17 cellular contexts compared by ENCODE assay signal in genomic region chr10:132066812-132067211, GRCh38. TPM values are rescaled to one million over a fixed set of nuclear protein-coding genes. Genes with fewer than 3 reads are reported as not detected.
DNase-seq lines count a peak whose midpoint lies in the region; ATAC-seq, FAIRE-seq and TF ChIP-seq lines count a peak whose summit lies in the region.
"Had no signal": no experiment of that assay in that cellular context is flagged by ENCODE, and none has a peak within 500 bp of the region (broad histone marks: within the 10 kb centered on the region; RNA-seq: fewer than 3 reads in every experiment).

No MANE protein-coding gene starts in this region.

- peak overlapping the region in 1 of 2 experiments; percentile 31; a peak in 1 of 4 replicates for H4K8ac ChIP-seq in IMR-90 (ENCODE audit: low read depth in 2 of 2, low read length in 2 of 2)
- no peak overlapping the region for H4K8ac ChIP-seq in H1 (ENCODE audit: extremely low read depth, insufficient read depth, low read length)

- WGBS in IMR-90 (ENCODE audit: extremely low coverage in 2 of 2, insufficient read length in 1 of 2), 2 experiments, result 83% methylated on average over 6 of the region's 13 CpGs; no CpG with 5 or more reads in 1 of the 2 experiments
- WGBS in H1 (ENCODE audit: extremely low coverage in 1 of 2, insufficient coverage in 1 of 2, insufficient read length in 1 of 2, insufficient replicate concordance in 2 of 2, low coverage in 1 of 2, low lambda C conversion rate in 2 of 2, missing lambda C conversion rate in 1 of 2), 2 experiments, result 83% methylated on average over 13 of the region's 13 CpGs; no CpG with 5 or more reads in 1 of the 2 experiments

- no peak for ATAC-seq in IMR-90 (ENCODE audit: low read depth)
- ATAC-seq: naive thymus-derived CD8-positive, alpha-beta T cell had no signal

- DNase-seq in IMR-90 (no peak), H1 (ENCODE audit: low read depth in 1 of 2, low spot score in 2 of 2) (no peak), osteoblast (ENCODE audit: insufficient read length, low spot score, missing footprints) (no peak), NOMO-1 treated with DMSO at 0.1 percent for 48 hours (lab: John Stamatoyannopoulos, UW; ENCODE audit: unreplicated experiment) (no peak), RCC 7860 (ENCODE audit: low spot score) (no peak), HEK293T (ENCODE audit: extremely low spot score) (no peak)
- no peak for DNase-seq in stimulated activated naive CD4-positive, alpha-beta T cell (lab: John Stamatoyannopoulos, UW)
- DNase-seq: activated effector memory CD4-positive, alpha-beta T cell treated with Interleukin-2 at 50 U/mL for 16 hours; colonic mucosa; left ventricle myocardium superior; naive thymus-derived CD8-positive, alpha-beta T cell; NCI-H1694 treated with DMSO at 0.1 percent for 48 hours; NCI-H446 treated with DMSO at 0.1 percent for 48 hours; SIG-M5; stimulated activated naive CD4-positive, alpha-beta T cell treated with Interleukin-2 at 50 U/mL for 16 hours had no signal

- H3K9me3 ChIP-seq in IMR-90 (ENCODE audit: control insufficient read depth, insufficient read depth, low read length) (no peaks in the 10 kb centered on the region), H1 (ENCODE audit: insufficient read depth in 2 of 2, low read depth in 1 of 2, low read length in 1 of 2) (peaks cover 0 to 4% of the 10 kb centered on the region in 2 experiments; a peak in 1 of 4 replicates), osteoblast (ENCODE audit: low read depth, low read length) (no peaks in the 10 kb centered on the region)
- H3K9me3 ChIP-seq: colonic mucosa had no signal

- H3K36me3 ChIP-seq in ACC112 (ENCODE audit: insufficient read depth, low read length) (no peaks in the 10 kb centered on the region), IMR-90 (ENCODE audit: control insufficient read depth, insufficient read depth, low read length) (no peaks in the 10 kb centered on the region), H1 (ENCODE audit: control insufficient read depth in 2 of 4, insufficient read depth in 4 of 4, low read length in 3 of 4) (no peaks in the 10 kb centered on the region), osteoblast (ENCODE audit: insufficient read depth, low read length) (no peaks in the 10 kb centered on the region)
- H3K36me3 ChIP-seq: colonic mucosa had no signal

- no peak overlapping the region for H3K27ac ChIP-seq in ACC112 (ENCODE audit: low read depth, low read length)
- no peak overlapping the region for H3K27ac ChIP-seq in IMR-90 (ENCODE audit: insufficient read depth, low read length)
- no peak overlapping the region for H3K27ac ChIP-seq in H1 (ENCODE audit: low read depth, low read length)
- peak overlapping the region; percentile 67 for H3K27ac ChIP-seq in osteoblast (ENCODE audit: low read depth, low read length)
- H3K27ac ChIP-seq: colonic mucosa had no signal

- POLR2A ChIA-PET in IMR-90 (lab: Charles Lee; ENCODE audit: unreplicated experiment), result no interaction called here
- POLR2A ChIA-PET in H1 (lab: Charles Lee; ENCODE audit: partially characterized antibody), result interaction anchor here (1.2 kb wide), 1 partner anchor 69 kb away, joined by 3 read pairs; no protein-coding TSS in a partner anchor
- POLR2A ChIA-PET in HEK293T (lab: Yijun Ruan, JAX), result no interaction called here

- no peak overlapping the region for H2AFZ ChIP-seq in ACC112 (ENCODE audit: low read length, unreplicated experiment)
- peak overlapping the region; percentile 27 for H2AFZ ChIP-seq in IMR-90 (replicated peaks; ENCODE audit: low read length, poor library complexity)
- H2AFZ ChIP-seq in H1 (ENCODE audit: low read length), result no peak overlapping the region
- peak overlapping the region; percentile 95 for H2AFZ ChIP-seq in osteoblast (ENCODE audit: low read length)

- TF ChIP-seq RAD21 in IMR-90 (IDR thresholded peaks at IDR 0.05; ENCODE audit: low read length), result no peak
- TF ChIP-seq RAD21 in H1 (IDR thresholded peaks at IDR 0.05 in 1 of 2, conservative IDR thresholded peaks at IDR 0.05 in 1 of 2; ENCODE audit: low read depth in 2 of 2, low read length in 2 of 2), result no peak

- no peak overlapping the region for H3K23ac ChIP-seq in IMR-90 (ENCODE audit: low read depth, low read length)
- no peak overlapping the region for H3K23ac ChIP-seq in H1 (ENCODE audit: insufficient read length)

- H3K23me2 ChIP-seq in H1 (ENCODE audit: low read depth, low read length), result no peaks in the 10 kb centered on the region; the same call in 1 of the 2 replicates

- dilution Hi-C loops in IMR-90 (cut with HindIII; ENCODE audit: low sequenced_read_pairs, unreplicated experiment), result no loop called here

- peaks cover 5% of the 10 kb centered on the region; the same call in 1 of the 2 replicates for H3K9me1 ChIP-seq in IMR-90 (ENCODE audit: insufficient read depth, low read length)

- peaks cover 9% of the 10 kb centered on the region for H3K4me1 ChIP-seq in ACC112 (ENCODE audit: control insufficient read depth, insufficient read depth, low read length, unreplicated experiment)
- peaks cover 6% of the 10 kb centered on the region; the same call in 1 of the 2 replicates for H3K4me1 ChIP-seq in IMR-90 (ENCODE audit: control insufficient read depth, insufficient read depth, low read length)
- H3K4me1 ChIP-seq in H1 (replicated peaks in 1 of 4; ENCODE audit: control insufficient read depth in 3 of 4, insufficient read depth in 4 of 4, low read length in 3 of 4), result peaks cover 0 to 17% (median 11%) of the 10 kb centered on the region in 4 experiments; a peak in 6 of 7 replicates
- H3K4me1 ChIP-seq in osteoblast (ENCODE audit: insufficient read depth, low read length), result peaks cover 10% of the 10 kb centered on the region

- BruUV-seq in IMR-90 (replicated peaks; lab: Mats Ljungman, UMichigan), result no TSS peak

- in situ Hi-C loops in IMR-90 (cut with MboI; ENCODE audit: low sequenced_read_pairs), result no loop called here

- H3K14ac ChIP-seq in IMR-90 (replicated peaks; ENCODE audit: low read depth, low read length) (no peak overlapping the region; the same call in 1 of the 2 replicates), H1 (ENCODE audit: insufficient read length) (no peak overlapping the region)

- H3K4ac ChIP-seq in IMR-90 (ENCODE audit: low read depth, low read length) (peak overlapping the region; percentile 40; the same call in 1 of the 2 replicates), H1 (replicated peaks; ENCODE audit: insufficient read length, low read depth, low read length) (no peak overlapping the region)

- intact Hi-C loops in IMR-90 (cut with micrococcal nuclease), result loop anchor here (5.0 kb wide), 1 partner anchor 85 kb away; the partner anchor contains the start of gene BNIP3

- TF ChIP-seq EP300 in H1 (IDR thresholded peaks at IDR 0.05; ENCODE audit: borderline replicate concordance in 1 of 2, low read depth in 2 of 2, low read length in 2 of 2), result no peak

- FAIRE-seq in H1 (lab: Jason Lieb, UNC), result no peak
- FAIRE-seq in RCC 7860 (lab: Jason Lieb, UNC), result no peak
- FAIRE-seq: urothelium cell line had no signal

- TF ChIP-seq CTCF in IMR-90 (conservative IDR thresholded peaks at IDR 0.05; ENCODE audit: low read depth, low read length) (no peak), H1 (IDR thresholded peaks at IDR 0.05; ENCODE audit: control extremely low read depth in 1 of 3, insufficient read depth in 1 of 3, low read depth in 1 of 3, low read length in 3 of 3) (no peak), osteoblast (IDR thresholded peaks at IDR 0.05; ENCODE audit: extremely low read depth, low read depth, low read length) (no peak)

- no peak overlapping the region for H3K18ac ChIP-seq in IMR-90 (ENCODE audit: low read depth, low read length)
- H3K18ac ChIP-seq in H1 (ENCODE audit: extremely low read depth, low read length), result no peak overlapping the region

- peaks cover 9% of the 10 kb centered on the region; the same call in 1 of the 2 replicates for H3K27me3 ChIP-seq in ACC112 (ENCODE audit: insufficient read depth, low read length)
- H3K27me3 ChIP-seq in IMR-90 (ENCODE audit: control insufficient read depth, insufficient read depth, low read length), result peaks cover 12% of the 10 kb centered on the region; the same call in 1 of the 2 replicates
- H3K27me3 ChIP-seq in H1 (replicated peaks in 1 of 4; ENCODE audit: control insufficient read depth in 3 of 4, extremely low read depth in 1 of 4, insufficient read depth in 3 of 4, low read length in 3 of 4), result peaks cover 0 to 2% (median 0%) of the 10 kb centered on the region in 4 experiments; a peak in 2 of 7 replicates
- H3K27me3 ChIP-seq in osteoblast (ENCODE audit: insufficient read depth, low read length), result no peaks in the 10 kb centered on the region
- H3K27me3 ChIP-seq: colonic mucosa had no signal

- no peak overlapping the region for H2BK20ac ChIP-seq in IMR-90 (ENCODE audit: low read depth, low read length)
- no peak overlapping the region for H2BK20ac ChIP-seq in H1 (ENCODE audit: low read length)

- H4K20me1 ChIP-seq in IMR-90 (ENCODE audit: insufficient read depth, low read length), result no peaks in the 10 kb centered on the region
- H4K20me1 ChIP-seq in H1 (replicated peaks in 1 of 2; ENCODE audit: control insufficient read depth in 1 of 2, insufficient read depth in 2 of 2, low read length in 2 of 2), result no peaks in the 10 kb centered on the region
- no peaks in the 10 kb centered on the region for H4K20me1 ChIP-seq in osteoblast (ENCODE audit: insufficient read depth, low read length)

- no peak overlapping the region for H2BK5ac ChIP-seq in IMR-90 (ENCODE audit: low read depth, low read length, poor library complexity, severe bottlenecking)
- peak overlapping the region; percentile 26; the same call in 1 of the 2 replicates for H2BK5ac ChIP-seq in H1 (ENCODE audit: low read depth, low read length)

- H3K56ac ChIP-seq in IMR-90 (ENCODE audit: extremely low read depth, insufficient read depth, low read length), result no peak overlapping the region
- H3K56ac ChIP-seq in H1 (replicated peaks; ENCODE audit: insufficient read length, low read depth, low read length), result no peak overlapping the region

- no peak for TF ChIP-seq POLR2A in IMR-90 (IDR thresholded peaks at IDR 0.05; ENCODE audit: low read depth, low read length)
- no peak for TF ChIP-seq POLR2A in H1 (IDR thresholded peaks at IDR 0.05; ENCODE audit: control extremely low read depth in 1 of 2, low read depth in 2 of 2, low read length in 2 of 2)

- H3K4me2 ChIP-seq in IMR-90 (ENCODE audit: low read depth, low read length), result no peak overlapping the region
- no peak overlapping the region; a peak in 2 of 4 replicates for H3K4me2 ChIP-seq in H1 (ENCODE audit: insufficient read depth in 1 of 2, low read depth in 2 of 2, low read length in 2 of 2)
- H3K4me2 ChIP-seq in osteoblast (ENCODE audit: insufficient read depth, low read length), result peak overlapping the region; percentile 88

- no peak overlapping the region for H4K5ac ChIP-seq in IMR-90 (ENCODE audit: low read depth, low read length)
- H4K5ac ChIP-seq in H1 (ENCODE audit: insufficient read length, low read depth, low read length), result no peak overlapping the region

- H2AK9ac ChIP-seq in IMR-90 (replicated peaks; ENCODE audit: low read depth, low read length, poor library complexity), result no peak overlapping the region

- peak overlapping the region; percentile 50; the same call in 1 of the 2 replicates for H2BK12ac ChIP-seq in H1 (ENCODE audit: low read depth, low read length)

- no peaks in the 10 kb centered on the region for H3K79me2 ChIP-seq in ACC112 (ENCODE audit: control insufficient read depth, insufficient read depth, low read length, unreplicated experiment)
- H3K79me2 ChIP-seq in H1 (ENCODE audit: control insufficient read depth in 1 of 2, insufficient read depth in 2 of 2, low read length in 2 of 2), result no peaks in the 10 kb centered on the region
- H3K79me2 ChIP-seq in osteoblast (ENCODE audit: insufficient read depth, low read length), result no peaks in the 10 kb centered on the region

- H3K79me1 ChIP-seq in IMR-90 (ENCODE audit: low read depth in 1 of 2, low read length in 2 of 2), result no peaks in the 10 kb centered on the region
- H3K79me1 ChIP-seq in H1 (ENCODE audit: low read depth, low read length), result no peaks in the 10 kb centered on the region

- CTCF ChIA-PET in IMR-90 (lab: Yijun Ruan, JAX), result interaction anchor here (1.0 kb wide), 1 partner anchor 15 kb away, joined by 3 read pairs; no protein-coding TSS in a partner anchor
- CTCF ChIA-PET in H1 (lab: Charles Lee; ENCODE audit: partially characterized antibody), result interaction anchor here (1.0 kb wide), 1 partner anchor 37 kb away, joined by 4 read pairs; no protein-coding TSS in a partner anchor
- CTCF ChIA-PET in HEK293T (lab: Yijun Ruan, JAX), result no interaction called here

- H2BK15ac ChIP-seq in IMR-90 (ENCODE audit: low read depth, low read length) (no peak overlapping the region), H1 (ENCODE audit: low read length) (no peak overlapping the region)

- H3K4me3 ChIP-seq in ACC112 (ENCODE audit: low read depth, low read length) (peak overlapping the region; percentile 78), IMR-90 (ENCODE audit: insufficient read depth, low read depth, low read length) (no peak overlapping the region), H1 (ENCODE audit: extremely low read depth in 1 of 4, insufficient read depth in 2 of 4, low read depth in 3 of 4, low read length in 4 of 4) (no peak overlapping the region), osteoblast (ENCODE audit: insufficient read depth, low read length) (peak overlapping the region; percentile 73)

- H4K91ac ChIP-seq in IMR-90 (ENCODE audit: insufficient read depth, low read depth, low read length) (no peak overlapping the region; the same call in 1 of the 2 replicates), H1 (replicated peaks; ENCODE audit: insufficient read length, low read length) (no peak overlapping the region)

- H2BK120ac ChIP-seq in IMR-90 (ENCODE audit: low read depth, low read length), result 0 out of 2 replicates have a peak overlapping the region, but pooled peaks have one; percentile 41
- no peak overlapping the region for H2BK120ac ChIP-seq in H1 (replicated peaks; ENCODE audit: low read depth, low read length)

- no peak overlapping the region for H3K9ac ChIP-seq in IMR-90 (ENCODE audit: low read depth, low read length)
- no peak overlapping the region for H3K9ac ChIP-seq in H1 (replicated peaks in 1 of 4; ENCODE audit: extremely low read depth in 1 of 4, low read depth in 3 of 4, low read length in 3 of 4)

- H2AK5ac ChIP-seq in IMR-90 (ENCODE audit: low read depth, low read length), result peak overlapping the region; percentile 43; the same call in 1 of the 2 replicates
- H2AK5ac ChIP-seq in H1 (ENCODE audit: low read depth, low read length), result no peak overlapping the region

RNA-seq across cellular contexts. Expression of gene JAKMIP3, which starts 1.1 kb away (rescaled TPM):
- total RNA-seq in IMR-90 (2012; rRNA removed) (under 0.01 TPM in 2 replicates), osteoblast (0.29 and 0.36 TPM in 2 replicates)
- polyA plus RNA-seq in IMR-90 (2012; rRNA removed) (0.09 and 0.22 TPM in 2 replicates), H1 (2011; rRNA removed) (0.82 and 0.83 TPM in 2 replicates)
- polyA plus RNA-seq in IMR-90 (2012; cell fraction: cytosol; rRNA removed), result 0.02 and 0.08 TPM in 2 replicates
- polyA plus RNA-seq in IMR-90 (2012; cell fraction: nucleus; rRNA removed; ENCODE audit: low replicate concordance), result 0.97 and 2.2 TPM in 2 replicates
- total RNA-seq in H1 (2021; fragmentation: NEBNext Ultra II Directional; extraction: Animal tissue kit (Norgen Biotek cat#: 25700)), result 0.84 and 0.91 TPM in 2 replicates
- 0.96 TPM for polyA plus RNA-seq in H1 (2011; cell fraction: cytosol; rRNA removed)
- polyA plus RNA-seq in H1 (2011; cell fraction: nucleus; rRNA removed), result 4.0 TPM
- 1.1 to 1.8 TPM (median 1.4 TPM) in 4 replicates for polyA plus RNA-seq in H1 (2012, experiment 1 of 2)
- 0.21 TPM for polyA plus RNA-seq in H1 (2012, experiment 2 of 2)
- polyA plus RNA-seq in H1 (2013, experiment 1 of 2), result 0.45 TPM
- polyA plus RNA-seq in H1 (2013, experiment 2 of 2), result 0.35 TPM
- polyA minus RNA-seq in H1 (2011; rRNA and poly(A)+ RNA removed), result 0.44 and 0.59 TPM in 2 replicates
- 0.44 TPM for polyA minus RNA-seq in H1 (2011; cell fraction: cytosol; rRNA and poly(A)+ RNA removed)
- polyA minus RNA-seq in H1 (2011; cell fraction: nucleus; rRNA and poly(A)+ RNA removed), result 1.7 TPM

Comparison
In these comparisons a context has a peak if more than half of its experiments do, and no peak if none do; other contexts are left out.
1. H2AFZ ChIP-seq: peak in IMR-90 (single experiment) and osteoblast (single experiment); none in ACC112 (single experiment) and H1 (single experiment).
2. H3K4me3 ChIP-seq: peak in ACC112 (single experiment) and osteoblast (single experiment); none in IMR-90 (single experiment) and H1 (0 of 4).